14 cellular contexts compared by ENCODE assay signal in genomic region chr19:3430366-3430680, GRCh38. TPM values are rescaled to one million over a fixed set of nuclear protein-coding genes. Genes with fewer than 3 reads are reported as not detected.
DNase-seq lines count a peak whose midpoint lies in the region; TF ChIP-seq lines count a peak whose summit lies in the region.
"Not testable (repeated sequence)": the region's sequence is repeated elsewhere in the genome, so short reads cannot be mapped to it uniquely, and the experiment has no call there.
"Had no signal": no experiment of that assay in that cellular context is flagged by ENCODE, and none has a peak within 500 bp of the region (broad histone marks: within the 10 kb centered on the region; RNA-seq: fewer than 3 reads in every experiment).

No MANE protein-coding gene starts in this region.

- H3K4me1 ChIP-seq in Peyer's patch (peaks cover 0 to 27% (median 4%) of the 10 kb centered on the region in 4 donors), breast epithelium (peaks cover 6 to 28% of the 10 kb centered on the region in 2 donors), esophagus muscularis mucosa (peaks cover 62 to 99% (median 98%) of the 10 kb centered on the region in 4 donors), left ventricle myocardium inferior (peaks cover 67% of the 10 kb centered on the region), mucosa of rectum (ENCODE audit: control insufficient read depth in 2 of 2, insufficient read depth in 2 of 2, low read length in 2 of 2) (peaks cover 8 to 11% of the 10 kb centered on the region in 2 donors), tibial artery (peaks cover 8 to 80% (median 63%) of the 10 kb centered on the region in 4 donors)

- H3K4me3 ChIP-seq in Peyer's patch; left ventricle myocardium inferior; mucosa of rectum (ENCODE audit: low read length in 2 of 2); skin epidermis; tibial artery: not testable (repeated sequence)
- H3K4me3 ChIP-seq in breast epithelium (peak overlapping the region in 1 of 3 donors; percentile 26), esophagus muscularis mucosa (peak overlapping the region in 1 of 4 donors; percentile 16)

- TF ChIP-seq POLR2A in Peyer's patch (IDR thresholded peaks at IDR 0.05); breast epithelium (IDR thresholded peaks at IDR 0.05); esophagus muscularis mucosa (IDR thresholded peaks at IDR 0.05; ENCODE audit: low read depth): not testable (repeated sequence)

- intact Hi-C loops in breast epithelium (cut with DNase I; ENCODE audit: low total_unique reads); esophagus muscularis mucosa (cut with DNase I); left ventricle myocardium inferior (cut with micrococcal nuclease): not testable (repeated sequence)
- intact Hi-C loops in tibial artery (cut with DNase I; ENCODE audit: low total_unique reads), result loop anchor here (5.0 kb wide), 1 partner anchor 37 kb away; no protein-coding TSS in a partner anchor

- peaks cover 0 to 11% (median 0%) of the 10 kb centered on the region in 3 donors for H3K36me3 ChIP-seq in Peyer's patch
- H3K36me3 ChIP-seq in breast epithelium, result not testable (repeated sequence)
- H3K36me3 ChIP-seq in esophagus muscularis mucosa, result peaks cover 20 to 53% (median 41%) of the 10 kb centered on the region in 4 donors
- H3K36me3 ChIP-seq in left ventricle myocardium inferior, result peaks cover 38% of the 10 kb centered on the region
- peaks cover 13 to 19% of the 10 kb centered on the region in 2 donors for H3K36me3 ChIP-seq in mucosa of rectum (ENCODE audit: control insufficient read depth in 2 of 2, insufficient read depth in 2 of 2, low read length in 2 of 2)
- peaks cover 24 to 54% (median 40%) of the 10 kb centered on the region in 3 donors for H3K36me3 ChIP-seq in tibial artery

- peak overlapping the region; percentile 27 to 87 (median 56) for H3K27ac ChIP-seq in Peyer's patch
- peak overlapping the region; percentile 94 to 97 for H3K27ac ChIP-seq in breast epithelium
- H3K27ac ChIP-seq in esophagus muscularis mucosa (replicated peaks in 1 of 4), result peak overlapping the region; percentile 93 to 97 (median 96)
- H3K27ac ChIP-seq in left ventricle myocardium inferior (replicated peaks), result peak overlapping the region; percentile 94
- H3K27ac ChIP-seq in mucosa of rectum (ENCODE audit: low read depth in 2 of 2, low read length in 2 of 2), result peak overlapping the region; percentile 38 to 66
- peak overlapping the region in 20 of 21 experiments; percentile 3 to 86 (median 54) for H3K27ac ChIP-seq in skin epidermis
- H3K27ac ChIP-seq in tibial artery, result peak overlapping the region; percentile 88 to 93

- 67% methylated on average over 5 of the region's 5 CpGs for WGBS in esophagus muscularis mucosa

- TF ChIP-seq EP300 in esophagus muscularis mucosa (IDR thresholded peaks at IDR 0.05), result not testable (repeated sequence)

- DNase-seq in Peyer's patch; breast epithelium (ENCODE audit: low spot score in 2 of 2); esophagus muscularis mucosa (ENCODE audit: extremely low spot score); left ventricle myocardium inferior: not testable (repeated sequence)
- DNase-seq in tibial artery, result peak; percentile 64 to 80

- not testable (repeated sequence) for H3K9me3 ChIP-seq in Peyer's patch; breast epithelium; esophagus muscularis mucosa; left ventricle myocardium inferior (replicated peaks); mucosa of rectum (ENCODE audit: control insufficient read depth in 2 of 2, low read length in 2 of 2); tibial artery

- H3K27me3 ChIP-seq in Peyer's patch; breast epithelium; esophagus muscularis mucosa; left ventricle myocardium inferior (ENCODE audit: low read depth); mucosa of rectum (ENCODE audit: control insufficient read depth in 2 of 2, insufficient read depth in 2 of 2, low read length in 2 of 2); tibial artery: not testable (repeated sequence)

- not testable (repeated sequence) for H3K9ac ChIP-seq in mucosa of rectum (ENCODE audit: low read depth in 1 of 2, low read length in 2 of 2)

- TF ChIP-seq CTCF in Peyer's patch (IDR thresholded peaks at IDR 0.05); breast epithelium (IDR thresholded peaks at IDR 0.05); esophagus muscularis mucosa (IDR thresholded peaks at IDR 0.05); left ventricle myocardium inferior (IDR thresholded peaks at IDR 0.05; ENCODE audit: borderline replicate concordance); tibial artery (IDR thresholded peaks at IDR 0.05): not testable (repeated sequence)

RNA-seq across cellular contexts. Expression of gene SMIM24, which starts 50.0 kb away (rescaled TPM):
- total RNA-seq in Peyer's patch (1,000 to 10,000 TPM in 1 of 4 donors, 100 to 1,000 TPM in 2, 10 to 100 TPM in 1; 75.9 to 1,153 (median 771) TPM), breast epithelium (1 to 10 TPM in 2 of 3 donors, not detected in 1; 2.0 to 6.7 TPM), esophagus muscularis mucosa (not detected), left ventricle myocardium inferior (not detected)
- total RNA-seq: activated CD4-positive, alpha-beta memory T cell treated with anti-CD3 and anti-CD28 coated beads for 36 hours; activated T-helper 1 cell treated with anti-CD3 and anti-CD28 coated beads, Interleukin-12 subunit alpha, Interleukin-12 subunit beta, Interleukin-2, Interleukin-4 antibody, amounts not matched to agents 30 ng/mL and 10 ng/mL and 1 ng/mL, durations not matched to agents 14 hours and 24 hours and 36 hours; Right ventricle myocardium inferior; T-helper 17 cell had no signal

RNA-seq across cellular contexts. Expression of gene SMIM44, which starts 52.9 kb away (rescaled TPM):
- total RNA-seq in Peyer's patch (10 to 100 TPM in 1 of 4 donors, 1 to 10 TPM in 1, not detected in 2; 5.4 to 11.0 TPM), breast epithelium (not detected), esophagus muscularis mucosa (not detected), left ventricle myocardium inferior (not detected)
- total RNA-seq: activated CD4-positive, alpha-beta memory T cell treated with anti-CD3 and anti-CD28 coated beads for 36 hours; activated T-helper 1 cell treated with anti-CD3 and anti-CD28 coated beads, Interleukin-12 subunit alpha, Interleukin-12 subunit beta, Interleukin-2, Interleukin-4 antibody, amounts not matched to agents 30 ng/mL and 10 ng/mL and 1 ng/mL, durations not matched to agents 14 hours and 24 hours and 36 hours; CD4-positive, CD25-positive, alpha-beta regulatory T cell; H1; lower leg skin; Right ventricle myocardium inferior; T-helper 17 cell had no signal

Comparison
In these comparisons a context has a peak if more than half of its experiments do, and no peak if none do; other contexts are left out.
1. RNA of gene SMIM24, which starts 50.0 kb away (total RNA-seq): 75.9 to 1,153 TPM in Peyer's patch; 2.0 to 6.7 TPM in breast epithelium, not detected in esophagus muscularis mucosa and not detected in left ventricle myocardium inferior (single experiment); every median in the first group is over 4 times any median in the second.
2. Peak in every context shown above with its lines, with median percentiles within 50 percentile points of each other: H3K27ac ChIP-seq.